In genomic region chr1:2212542-2213491, GRCh38 we compare ENCODE assay signal across 1 cellular context.
TF ChIP-seq lines count a peak whose summit lies in the region.

No MANE protein-coding gene starts in this region.

TF ChIP-seq in K562, 482 proteins besides CTCF, POLR2A, EP300 and RAD21 (continued from another document and continues in another):
- TF ChIP-seq MGA (IDR thresholded peaks at IDR 0.05) (peak; percentile 96), RHOXF2B (CRISPR knock-in tag; conservative IDR thresholded peaks at IDR 0.05) (no peak), POLR3A (IDR thresholded peaks at IDR 0.05; ENCODE audit: borderline replicate concordance, extremely low read depth, insufficient read depth, insufficient read length) (no peak), HOMEZ (CRISPR knock-in tag; IDR thresholded peaks at IDR 0.05) (no peak), XRCC4 (IDR thresholded peaks at IDR 0.05; ENCODE audit: extremely low read depth, insufficient read depth, insufficient read length) (no peak), RBFOX2 (IDR thresholded peaks at IDR 0.05; ENCODE audit: low read depth, low read length) (peak; percentile 71), DDX20 (tag; IDR thresholded peaks at IDR 0.05; ENCODE audit: low read depth) (no peak), FIP1L1 (IDR thresholded peaks at IDR 0.05; ENCODE audit: low read depth, low read length, poor library complexity, severe bottlenecking) (no peak), ZNF174 (CRISPR knock-in tag; IDR thresholded peaks at IDR 0.05) (no peak), CHD1 (IDR thresholded peaks at IDR 0.05; ENCODE audit: low read length) (peak; percentile 57), SRSF9 (IDR thresholded peaks at IDR 0.05; ENCODE audit: borderline replicate concordance, low read depth, low read length) (no peak), ARID1B (IDR thresholded peaks at IDR 0.05) (no peak; the same call in 1 of the 2 replicates), NR0B1 (IDR thresholded peaks at IDR 0.05; ENCODE audit: partially characterized antibody) (no peak), MBD2 (IDR thresholded peaks at IDR 0.05; ENCODE audit: borderline replicate concordance, low read depth) (no peak), NRF1 (conservative IDR thresholded peaks at IDR 0.05 in 1 of 2, IDR thresholded peaks at IDR 0.05 in 1 of 2) (peak; percentile 78 to 82), SNRNP70 (optimal IDR thresholded peaks at IDR 0.05; ENCODE audit: low read depth, low read length) (no peak), GMEB1 (CRISPR knock-in tag; IDR thresholded peaks at IDR 0.05) (no peak), HNRNPK (IDR thresholded peaks at IDR 0.05; ENCODE audit: low read depth, low read length, poor library complexity, severe bottlenecking) (no peak), VEZF1 (CRISPR knock-in tag; IDR thresholded peaks at IDR 0.05) (peak; percentile 75), TEAD4 (IDR thresholded peaks at IDR 0.05; ENCODE audit: low read length) (peak; percentile 2; the same call in 1 of the 2 replicates), TEAD4 (CRISPR knock-in tag; IDR thresholded peaks at IDR 0.05; ENCODE audit: borderline replicate concordance) (no peak), ZNF76 (CRISPR knock-in tag; IDR thresholded peaks at IDR 0.05; ENCODE audit: borderline replicate concordance) (0 out of 2 replicates have a peak, but pooled peaks have one; percentile 32), GTF2F1 (IDR thresholded peaks at IDR 0.05; ENCODE audit: low read depth, low read length) (no peak), ZNF584 (CRISPR knock-in tag; IDR thresholded peaks at IDR 0.05; ENCODE audit: low read depth) (peak; percentile 59; the same call in 1 of the 2 replicates), ETV1 (tag; conservative IDR thresholded peaks at IDR 0.05; ENCODE audit: low read depth) (no peak), MAFK (IDR thresholded peaks at IDR 0.05; ENCODE audit: low read length) (no peak), LCOR (CRISPR knock-in tag; IDR thresholded peaks at IDR 0.05) (0 out of 2 replicates have a peak, but pooled peaks have one; percentile 54), RBM39 (optimal IDR thresholded peaks at IDR 0.05; ENCODE audit: low read depth, low read length) (no peak), RBM25 (IDR thresholded peaks at IDR 0.05; ENCODE audit: low read depth, low read length, severe bottlenecking) (no peak), PTTG1 (tag; IDR thresholded peaks at IDR 0.05; ENCODE audit: low read depth) (no peak), FOXP1 (CRISPR knock-in tag; IDR thresholded peaks at IDR 0.05) (0 out of 2 replicates have a peak, but pooled peaks have one; percentile 37), PREB (CRISPR knock-in tag; IDR thresholded peaks at IDR 0.05) (no peak), ZNF311 (CRISPR knock-in tag; IDR thresholded peaks at IDR 0.05) (0 out of 2 replicates have a peak, but pooled peaks have one; percentile 14), HDAC2 (IDR thresholded peaks at IDR 0.05) (peak; percentile 57; the same call in 1 of the 2 replicates), PRDM10 (IDR thresholded peaks at IDR 0.05; ENCODE audit: partially characterized antibody) (peak; percentile 32), STAT5A (IDR thresholded peaks at IDR 0.05; ENCODE audit: borderline replicate concordance, low read length) (no peak)
